In genomic region chr14:33065634-33066033, GRCh38 we compare ENCODE assay signal across 9 cellular contexts.
"Had no signal": no experiment of that assay in that cellular context is flagged by ENCODE, and none has a peak within 500 bp of the region (broad histone marks: within the 10 kb centered on the region; RNA-seq: fewer than 3 reads in every experiment).

No MANE protein-coding gene starts in this region.

- H3K27ac ChIP-seq: WERI-Rb-1 had no signal

- ATAC-seq: activated CD4-positive, alpha-beta T cell treated with anti-CD3 and anti-CD28 coated beads for 36 hours; activated CD4-positive, CD25-positive, alpha-beta regulatory T cell treated with anti-CD3 and anti-CD28 coated beads, Interleukin-2, amount 50 U/mL, for 24 hours; activated CD8-positive, alpha-beta memory T cell treated with anti-CD3 and anti-CD28 coated beads, Interleukin-2, amount 10 ng/mL, durations not matched to agents 7 days and 5 days; activated CD8-positive, alpha-beta T cell treated with anti-CD3 and anti-CD28 coated beads for 36 hours; activated CD8-positive, alpha-beta T cell treated with anti-CD3 and anti-CD28 coated beads, Interleukin-2, amount 10 ng/mL, durations not matched to agents 7 days and 5 days; T-cell; T-helper 17 cell; WTC11 had no signal

- H3K36me3 ChIP-seq: WERI-Rb-1 had no signal
